In the genomic region with DNA sequence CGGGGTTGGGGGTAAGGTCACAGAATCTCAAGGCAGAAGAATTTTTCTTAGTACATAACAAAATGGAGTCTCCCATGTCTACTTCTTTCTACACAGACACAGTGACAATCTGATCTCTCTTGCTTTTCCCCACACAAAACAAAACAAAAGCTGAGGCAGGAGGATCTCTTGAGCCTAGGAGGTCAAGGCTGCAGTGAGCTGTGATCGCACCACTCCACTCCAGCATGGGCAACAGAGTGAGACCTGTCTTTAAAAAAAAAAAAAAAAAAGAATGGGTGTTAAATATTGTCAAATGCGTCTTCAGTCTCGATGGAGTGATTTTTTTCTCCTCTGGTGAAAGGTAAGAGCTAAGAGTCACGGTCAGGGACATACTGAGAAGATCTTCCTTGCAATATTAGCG, we compare ENCODE assay signal across 12 cellular contexts. TPM values are rescaled to one million over a fixed set of nuclear protein-coding genes. Genes with fewer than 3 reads are reported as not detected.
DNase-seq lines count a peak whose midpoint lies in the region; ATAC-seq, FAIRE-seq and TF ChIP-seq lines count a peak whose summit lies in the region.
"Not testable (repeated sequence)": the region's sequence is repeated elsewhere in the genome, so short reads cannot be mapped to it uniquely, and the experiment has no call there.
"Had no signal": no experiment of that assay in that cellular context is flagged by ENCODE, and none has a peak within 500 bp of the region (broad histone marks: within the 10 kb centered on the region; RNA-seq: fewer than 3 reads in every experiment).

No MANE protein-coding gene starts in this region.

- WGBS in A549 (ENCODE audit: missing lambda C conversion rate), result 74% methylated on average over 5 of the region's 6 CpGs
- 30 to 41% methylated on average over 5 of the region's 6 CpGs for WGBS in thyroid gland, 2 donors

- not testable (repeated sequence) for H3K36me3 ChIP-seq in GM23338 (ENCODE audit: insufficient read depth); WERI-Rb-1; thyroid gland

- not testable (repeated sequence) for DNase-seq in A549 (ENCODE audit: low read depth in 1 of 2, low spot score in 1 of 2); GM23338 (ENCODE audit: low spot score); WERI-Rb-1; glutamatergic neuron; nephron progenitor cell
- DNase-seq in NCI-H82 (lab: John Stamatoyannopoulos, UW) (peak; percentile 29), thyroid gland (peak; percentile 68 to 77)

- TF ChIP-seq CTCF in A549 (IDR thresholded peaks at IDR 0.05); GM23338 (conservative IDR thresholded peaks at IDR 0.05; ENCODE audit: low read depth in 2 of 2); WERI-Rb-1 (IDR thresholded peaks at IDR 0.05; ENCODE audit: low read depth, low read length); glutamatergic neuron (IDR thresholded peaks at IDR 0.05; ENCODE audit: partially characterized antibody, unreplicated experiment); nephron progenitor cell (IDR thresholded peaks at IDR 0.05); thyroid gland (IDR thresholded peaks at IDR 0.05): not testable (repeated sequence)

- not testable (repeated sequence) for H3K9me3 ChIP-seq in A549; WERI-Rb-1 (ENCODE audit: severe bottlenecking); thyroid gland

- H3F3A ChIP-seq in GM23338 (replicated peaks; ENCODE audit: low read depth), result not testable (repeated sequence)

- CTCF ChIA-PET in A549 (lab: Yijun Ruan, JAX), result interaction anchor here (0.7 kb wide), 1 partner anchor 22 kb away, joined by 3 read pairs; no protein-coding TSS in a partner anchor

- H2AFZ ChIP-seq in GM23338, result peak overlapping the region; percentile 88; the same call in 1 of the 2 replicates

- H3K9me3 Mint-ChIP-seq in GM23338; dendritic cell treated with granulocyte-macrophage colony-stimulating factor and Interleukin-4, amounts not matched to agents 40 ng/mL and 50 ng/mL, for 4 days; glutamatergic neuron (ENCODE audit: unreplicated experiment); nephron progenitor cell: not testable (repeated sequence)

- TF ChIP-seq RAD21 in A549 (conservative IDR thresholded peaks at IDR 0.05 in 1 of 2, IDR thresholded peaks at IDR 0.05 in 1 of 2), result not testable (repeated sequence)

- not testable (repeated sequence) for TF ChIP-seq POLR2A in A549 (IDR thresholded peaks at IDR 0.05; ENCODE audit: low read length); thyroid gland (IDR thresholded peaks at IDR 0.05)

- not testable (repeated sequence) for ATAC-seq in A549, GM23338

- POLR2A ChIA-PET in A549 (lab: Yijun Ruan, JAX), result not testable (repeated sequence)

- H3K4me3 Mint-ChIP-seq in GM23338; dendritic cell treated with granulocyte-macrophage colony-stimulating factor and Interleukin-4, amounts not matched to agents 40 ng/mL and 50 ng/mL, for 4 days; nephron progenitor cell: not testable (repeated sequence)
- H3K4me3 Mint-ChIP-seq in glutamatergic neuron (ENCODE audit: unreplicated experiment), result peak overlapping the region; percentile 13

- H3K27ac ChIP-seq in A549, result peak overlapping the region; percentile 62 to 82
- not testable (repeated sequence) for H3K27ac ChIP-seq in GM23338 (ENCODE audit: low read depth)
- H3K27ac ChIP-seq in WERI-Rb-1, result peak overlapping the region; percentile 73
- peak overlapping the region; percentile 64 to 71 (median 66) for H3K27ac ChIP-seq in thyroid gland

- not testable (repeated sequence) for H3K9me2 ChIP-seq in GM23338 (ENCODE audit: insufficient read depth)

- FAIRE-seq in A549 (lab: Jason Lieb, UNC), result not testable (repeated sequence)

- H3K4me1 Mint-ChIP-seq in GM23338 (peaks cover 18% of the 10 kb centered on the region), nephron progenitor cell (peaks cover 40% of the 10 kb centered on the region)
- H3K4me1 Mint-ChIP-seq in dendritic cell treated with granulocyte-macrophage colony-stimulating factor and Interleukin-4, amounts not matched to agents 40 ng/mL and 50 ng/mL, for 4 days (ENCODE audit: low read depth), result peaks cover 70% of the 10 kb centered on the region
- H3K4me1 Mint-ChIP-seq in glutamatergic neuron (ENCODE audit: low read depth, unreplicated experiment), result not testable (repeated sequence)

- intact Hi-C loops in dendritic cell treated with granulocyte-macrophage colony-stimulating factor and Interleukin-4, amounts not matched to agents 40 ng/mL and 50 ng/mL, for 4 days (cut with micrococcal nuclease); thyroid gland (cut with DNase I): not testable (repeated sequence)

- H3K27me3 ChIP-seq in GM23338 (ENCODE audit: insufficient read depth); WERI-Rb-1 (ENCODE audit: insufficient read depth, low read depth, severe bottlenecking); thyroid gland: not testable (repeated sequence)

- not testable (repeated sequence) for H3K4me2 ChIP-seq in A549, GM23338

- H3K4me1 ChIP-seq in A549, result peaks cover 36% of the 10 kb centered on the region
- H3K4me1 ChIP-seq in GM23338 (ENCODE audit: insufficient read depth), result not testable (repeated sequence)
- peaks cover 29 to 66% of the 10 kb centered on the region in 2 donors for H3K4me1 ChIP-seq in thyroid gland

- H3K27ac Mint-ChIP-seq in GM23338, result not testable (repeated sequence)
- peak overlapping the region; percentile 56 for H3K27ac Mint-ChIP-seq in dendritic cell treated with granulocyte-macrophage colony-stimulating factor and Interleukin-4, amounts not matched to agents 40 ng/mL and 50 ng/mL, for 4 days
- H3K27ac Mint-ChIP-seq in glutamatergic neuron (ENCODE audit: unreplicated experiment) (peak overlapping the region; percentile 73), nephron progenitor cell (peak overlapping the region; percentile 71)

- H3K36me3 Mint-ChIP-seq in GM23338 (ENCODE audit: low read depth); glutamatergic neuron (ENCODE audit: unreplicated experiment); nephron progenitor cell (ENCODE audit: low read depth): not testable (repeated sequence)
- peaks cover 22% of the 10 kb centered on the region for H3K36me3 Mint-ChIP-seq in dendritic cell treated with granulocyte-macrophage colony-stimulating factor and Interleukin-4, amounts not matched to agents 40 ng/mL and 50 ng/mL, for 4 days (ENCODE audit: low read depth)

- TF ChIP-seq EP300 in A549 (IDR thresholded peaks at IDR 0.05), result not testable (repeated sequence)

- H3K27me3 Mint-ChIP-seq in GM23338 (ENCODE audit: insufficient read depth, low read depth, poor library complexity); dendritic cell treated with granulocyte-macrophage colony-stimulating factor and Interleukin-4, amounts not matched to agents 40 ng/mL and 50 ng/mL, for 4 days; glutamatergic neuron (ENCODE audit: unreplicated experiment); nephron progenitor cell (ENCODE audit: low read depth, poor library complexity): not testable (repeated sequence)

- H3K79me2 ChIP-seq in GM23338 (replicated peaks; ENCODE audit: insufficient read depth), result not testable (repeated sequence)

- not testable (repeated sequence) for H4K20me1 ChIP-seq in GM23338 (replicated peaks; ENCODE audit: insufficient read depth)

- not testable (repeated sequence) for H3K4me3 ChIP-seq in A549; GM23338; WERI-Rb-1 (ENCODE audit: low read depth, low read length); thyroid gland (replicated peaks in 1 of 3)

RNA-seq across cellular contexts. Expression of a gene that starts 30.4 kb away (rescaled TPM):
- polyA plus RNA-seq in A549 (2011; rRNA removed) (12.4 and 12.7 TPM in 2 replicates), A549 (2017; fragmentation: RNase III; extraction: RNeasy Plus Mini Kit Qiagen cat#74134 plus additional on column Dnase treatment) (51.4 to 60.9 TPM (median 51.9 TPM) in 3 replicates), GM23338 (2016; fragmentation: Nextera tagmentation; extraction: Ambion mirVana) (0.68 and 0.74 TPM in 2 replicates)
- polyA plus RNA-seq in A549 (2012; cell fraction: cytosol; rRNA removed), result 12.0 and 14.3 TPM in 2 replicates
- polyA plus RNA-seq in A549 (2012; cell fraction: nucleus; rRNA removed), result 49.1 and 70.7 TPM in 2 replicates
- 9.4 and 12.1 TPM in 2 replicates for polyA minus RNA-seq in A549 (2011; rRNA and poly(A)+ RNA removed)
- 2.1 and 2.2 TPM in 2 replicates for total RNA-seq in GM23338 (2014; rRNA removed; shearing (Covaris generic))
- total RNA-seq in glutamatergic neuron (ENCODE audit: unreplicated experiment) (123 TPM), thyroid gland (10 to 100 TPM in 3 of 4 donors, 1 to 10 TPM in 1; 9.5 to 22.5 (median 15.1) TPM)

RNA-seq across cellular contexts. Expression of a gene that starts 33.2 kb away (rescaled TPM):
- polyA plus RNA-seq in A549 (2011; rRNA removed) (2.3 and 3.1 TPM in 2 replicates), A549 (2017; fragmentation: RNase III; extraction: RNeasy Plus Mini Kit Qiagen cat#74134 plus additional on column Dnase treatment) (2.2 to 3.3 TPM (median 2.5 TPM) in 3 replicates), GM23338 (2016; fragmentation: Nextera tagmentation; extraction: Ambion mirVana) (not detected in 2 replicates)
- polyA plus RNA-seq in A549 (2012; cell fraction: cytosol; rRNA removed), result 0.90 and 1.2 TPM in 2 replicates
- polyA plus RNA-seq in A549 (2012; cell fraction: nucleus; rRNA removed), result 8.8 and 9.9 TPM in 2 replicates
- polyA minus RNA-seq in A549 (2011; rRNA and poly(A)+ RNA removed), result 1.9 and 4.9 TPM in 2 replicates
- not detected in 2 replicates for total RNA-seq in GM23338 (2014; rRNA removed; shearing (Covaris generic))
- total RNA-seq in glutamatergic neuron (ENCODE audit: unreplicated experiment) (10.7 TPM), thyroid gland (10 to 100 TPM; 59.0 to 99.3 (median 86.3) TPM)
- total RNA-seq: A172; A673; CD4-positive, alpha-beta T cell; CD8-positive, alpha-beta T cell had no signal

RNA-seq across cellular contexts. Expression of a gene that starts 58.9 kb away (rescaled TPM):
- polyA plus RNA-seq in A549 (2011; rRNA removed) (22.4 and 25.2 TPM in 2 replicates), A549 (2017; fragmentation: RNase III; extraction: RNeasy Plus Mini Kit Qiagen cat#74134 plus additional on column Dnase treatment) (14.8 to 15.4 TPM (median 15.2 TPM) in 3 replicates), GM23338 (2016; fragmentation: Nextera tagmentation; extraction: Ambion mirVana) (17.9 and 24.3 TPM in 2 replicates)
- 8.8 and 9.6 TPM in 2 replicates for polyA plus RNA-seq in A549 (2012; cell fraction: cytosol; rRNA removed)
- polyA plus RNA-seq in A549 (2012; cell fraction: nucleus; rRNA removed), result 15.3 and 21.1 TPM in 2 replicates
- 25.9 and 27.2 TPM in 2 replicates for polyA minus RNA-seq in A549 (2011; rRNA and poly(A)+ RNA removed)
- total RNA-seq in GM23338 (2014; rRNA removed; shearing (Covaris generic)), result 35.2 and 44.7 TPM in 2 replicates
- total RNA-seq in glutamatergic neuron (ENCODE audit: unreplicated experiment) (173 TPM), thyroid gland (100 to 1,000 TPM in 1 of 4 donors, 10 to 100 TPM in 3; 65.2 to 102 (median 69.2) TPM)

Comparison
In these comparisons a context has a peak if more than half of its experiments do, and no peak if none do; other contexts are left out.
1. RNA of a gene that starts 33.2 kb away (total RNA-seq): 59.0 to 99.3 TPM in thyroid gland and 10.7 TPM in glutamatergic neuron (single experiment); not detected in GM23338; every median in the first group is over 10 times any median in the second.